Comparison of ENCODE assay signal across 8 cellular contexts in the genomic region with DNA sequence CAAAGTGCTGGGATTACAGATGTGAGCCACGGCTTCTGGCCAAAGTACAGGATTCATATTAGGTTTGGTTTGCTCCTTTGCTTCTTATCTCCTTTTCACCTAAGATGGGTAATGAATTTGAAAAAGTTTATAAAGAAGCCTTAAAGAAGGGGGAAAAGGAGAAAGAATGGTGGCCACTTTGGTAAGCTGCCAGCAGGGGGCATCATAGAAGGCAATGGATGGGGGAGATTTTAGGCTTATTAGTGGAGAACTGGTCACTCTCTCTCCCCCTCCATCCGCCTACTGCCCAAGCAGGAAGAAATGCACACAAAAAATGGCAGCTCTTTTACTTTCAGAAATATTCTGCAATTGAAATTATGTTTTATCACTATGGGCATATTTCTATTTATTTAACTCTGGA. TPM values are rescaled to one million over a fixed set of nuclear protein-coding genes. Genes with fewer than 3 reads are reported as not detected.
DNase-seq lines count a peak whose midpoint lies in the region; ATAC-seq and TF ChIP-seq lines count a peak whose summit lies in the region.

No MANE protein-coding gene starts in this region.

- no peak for ATAC-seq in natural killer cell
- ATAC-seq in natural killer cell treated with Interleukin-12 subunit alpha and Interleukin-12 subunit beta and Interleukin-15 and Interleukin-18, amount 100 ng/mL, for 72 hours = no peak
- ATAC-seq in GM19463 (IDR thresholded peaks at IDR 0.05; ENCODE audit: unreplicated experiment) = no peak

- no peaks in the 10 kb centered on the region for H3K27me3 ChIP-seq in vagina

- no peak overlapping the region for H3K4me3 Mint-ChIP-seq in natural killer cell
- no peak overlapping the region for H3K4me3 Mint-ChIP-seq in natural killer cell treated with Interleukin-12 subunit alpha and Interleukin-12 subunit beta and Interleukin-15 and Interleukin-18, amount 100 ng/mL, for 72 hours

- peaks cover 42% of the 10 kb centered on the region for H3K4me1 ChIP-seq in vagina

- TF ChIP-seq POLR2A in vagina (IDR thresholded peaks at IDR 0.05) = no peak

- H3K9me3 Mint-ChIP-seq in natural killer cell = no peaks in the 10 kb centered on the region
- no peaks in the 10 kb centered on the region for H3K9me3 Mint-ChIP-seq in natural killer cell treated with Interleukin-12 subunit alpha and Interleukin-12 subunit beta and Interleukin-15 and Interleukin-18, amount 100 ng/mL, for 72 hours

- no peaks in the 10 kb centered on the region for H3K9me3 ChIP-seq in vagina

- peak overlapping the region; percentile 85 for H3K27ac ChIP-seq in vagina

- TF ChIP-seq CTCF in natural killer cell (IDR thresholded peaks at IDR 0.05) (peak; percentile 49), vagina (IDR thresholded peaks at IDR 0.05) (no peak)

- peaks cover 0 to 2% of the 10 kb centered on the region in 2 donors for H3K27me3 Mint-ChIP-seq in natural killer cell (ENCODE audit: low read depth in 2 of 2)
- peaks cover 0 to 4% of the 10 kb centered on the region in 2 donors for H3K27me3 Mint-ChIP-seq in natural killer cell treated with Interleukin-12 subunit alpha and Interleukin-12 subunit beta and Interleukin-15 and Interleukin-18, amount 100 ng/mL, for 72 hours

- intact Hi-C loops in natural killer cell (cut with micrococcal nuclease) = no loop called here
- intact Hi-C loops in vagina (cut with DNase I) = no loop called here

- DNase-seq in natural killer cell = no peak
- DNase-seq in natural killer cell treated with Interleukin-12 subunit alpha and Interleukin-12 subunit beta and Interleukin-15 and Interleukin-18, amount 100 ng/mL, for 72 hours (ENCODE audit: low spot score) = no peak
- peak; percentile 10 for DNase-seq in RPMI7951 (ENCODE audit: low read depth)
- DNase-seq in germinal center (ENCODE audit: low spot score) = peak; percentile 5
- no peak for DNase-seq in vagina (ENCODE audit: extremely low spot score in 2 of 2)
- no peak for DNase-seq in activated CD8-positive, alpha-beta memory T cell treated with anti-CD3 and anti-CD28 coated beads, Interleukin-2, amount 50 U/mL, for 4 hours
- DNase-seq in activated CD4-positive, CD25-positive, alpha-beta regulatory T cell (lab: John Stamatoyannopoulos, UW) = no peak

- peaks cover 7 to 45% of the 10 kb centered on the region in 2 donors for H3K36me3 ChIP-seq in vagina

- H3K4me3 ChIP-seq in vagina = no peak overlapping the region

- H3K4me1 Mint-ChIP-seq in natural killer cell = no peaks in the 10 kb centered on the region
- peaks cover 0 to 7% of the 10 kb centered on the region in 2 donors for H3K4me1 Mint-ChIP-seq in natural killer cell treated with Interleukin-12 subunit alpha and Interleukin-12 subunit beta and Interleukin-15 and Interleukin-18, amount 100 ng/mL, for 72 hours (ENCODE audit: low read depth in 2 of 2)

- H3K27ac Mint-ChIP-seq in natural killer cell = no peak overlapping the region
- no peak overlapping the region for H3K27ac Mint-ChIP-seq in natural killer cell treated with Interleukin-12 subunit alpha and Interleukin-12 subunit beta and Interleukin-15 and Interleukin-18, amount 100 ng/mL, for 72 hours

- no peaks in the 10 kb centered on the region for H3K36me3 Mint-ChIP-seq in natural killer cell
- H3K36me3 Mint-ChIP-seq in natural killer cell treated with Interleukin-12 subunit alpha and Interleukin-12 subunit beta and Interleukin-15 and Interleukin-18, amount 100 ng/mL, for 72 hours = no peaks in the 10 kb centered on the region

RNA-seq across cellular contexts. Expression of gene SPARCL1, which starts 32.0 kb away (rescaled TPM):
- total RNA-seq in natural killer cell (not detected), vagina (558 TPM)
- not detected for total RNA-seq in natural killer cell treated with Interleukin-12 subunit alpha and Interleukin-12 subunit beta and Interleukin-15 and Interleukin-18, amount 100 ng/mL, for 72 hours
- total RNA-seq in RPMI7951 (2014; rRNA removed; shearing (Covaris generic)) = 0.12 and 0.39 TPM in 2 replicates

Comparison
In these comparisons a context has a peak if more than half of its experiments do, and no peak if none do; other contexts are left out.
1. DNase-seq: peak in RPMI7951 (single experiment) and germinal center (single experiment); none in natural killer cell (single experiment), natural killer cell treated with Interleukin-12 subunit alpha and Interleukin-12 subunit beta and Interleukin-15 and Interleukin-18, amount 100 ng/mL, for 72 hours (single experiment), vagina (0 of 2), activated CD8-positive, alpha-beta memory T cell treated with anti-CD3 and anti-CD28 coated beads, Interleukin-2, amount 50 U/mL, for 4 hours (single experiment) and activated CD4-positive, CD25-positive, alpha-beta regulatory T cell (0 of 4).
2. RNA of gene SPARCL1, which starts 32.0 kb away (total RNA-seq): 558 TPM in vagina (single experiment); 0.12 to 0.39 TPM in RPMI7951, not detected in natural killer cell and not detected in natural killer cell treated with Interleukin-12 subunit alpha and Interleukin-12 subunit beta and Interleukin-15 and Interleukin-18, amount 100 ng/mL, for 72 hours; every median in the first group is over 100 times any median in the second.